ENCODE assay signal across 8 cellular contexts in the genomic region with DNA sequence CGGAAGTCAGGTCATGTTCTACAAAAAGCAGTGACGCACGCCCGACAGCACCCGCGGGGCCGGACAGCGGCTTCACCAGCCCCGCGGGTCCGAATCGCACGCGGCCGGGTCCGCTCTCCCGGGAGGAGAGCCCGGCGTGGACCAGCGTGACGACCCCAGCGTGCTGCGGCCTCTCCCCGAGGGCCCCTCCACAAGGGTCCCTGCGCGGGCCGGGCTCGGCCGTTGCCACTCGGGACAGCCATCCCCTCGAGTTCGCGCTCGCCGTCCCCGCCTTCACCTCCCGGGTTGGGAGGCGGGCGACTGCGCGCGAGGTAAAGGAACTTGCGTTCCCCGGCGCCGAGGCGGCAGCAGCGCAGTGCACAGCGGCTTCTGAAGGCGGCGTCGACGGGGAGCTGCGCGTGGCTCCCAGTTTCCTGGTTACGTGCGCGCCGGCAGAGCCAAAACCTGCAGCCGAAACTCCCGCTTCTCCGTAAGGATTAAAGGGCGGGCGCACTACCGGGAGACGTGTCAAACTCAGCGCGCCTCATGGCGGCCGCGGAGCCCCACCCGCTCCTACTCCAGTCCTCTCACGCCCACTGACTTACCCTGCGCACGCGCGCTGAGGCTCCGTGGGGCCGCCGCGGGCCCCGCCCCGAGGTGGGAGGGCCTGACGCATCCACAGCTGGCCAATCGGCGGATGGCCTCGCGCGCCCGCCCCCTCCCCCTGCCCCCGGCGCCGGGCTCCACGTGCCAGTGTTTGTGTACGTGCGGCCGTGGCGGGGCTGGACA. TPM values are rescaled to one million over a fixed set of nuclear protein-coding genes. Genes with fewer than 3 reads are reported as not detected.
DNase-seq lines count a peak whose midpoint lies in the region; ATAC-seq, FAIRE-seq and TF ChIP-seq lines count a peak whose summit lies in the region.

No MANE protein-coding gene starts in this region.

- H3K36me3 ChIP-seq in bronchial epithelial cell (ENCODE audit: control insufficient read depth, insufficient read depth, low read length) = no peaks in the 10 kb centered on the region

- ATAC-seq in GM18907 (IDR thresholded peaks at IDR 0.05; ENCODE audit: unreplicated experiment) = peak; percentile 81
- ATAC-seq in HG03139 (IDR thresholded peaks at IDR 0.05; ENCODE audit: unreplicated experiment) = peak; percentile 81

- H3K27ac ChIP-seq in AG04450 (ENCODE audit: low read depth, low read length) = peak overlapping the region; percentile 93

- TF ChIP-seq CTCF in AG04450 (IDR thresholded peaks at IDR 0.05; ENCODE audit: low read depth, low read length) = no peak
- TF ChIP-seq CTCF in WI38 (IDR thresholded peaks at IDR 0.05; ENCODE audit: low read depth, low read length) = no peak
- TF ChIP-seq CTCF in bronchial epithelial cell (IDR thresholded peaks at IDR 0.05; ENCODE audit: insufficient read depth, low read length, severe bottlenecking) = no peak

- no peaks in the 10 kb centered on the region for H3K9me3 ChIP-seq in AG04450 (ENCODE audit: control insufficient read depth, insufficient read depth, low read length)

- no peaks in the 10 kb centered on the region for H3K27me3 ChIP-seq in AG04450 (ENCODE audit: control insufficient read depth, insufficient read depth, low read length)
- no peaks in the 10 kb centered on the region for H3K27me3 ChIP-seq in bronchial epithelial cell (ENCODE audit: control insufficient read depth, insufficient read depth, low read length)

- CTCF ChIA-PET in AG04450 (lab: Charles Lee) = interaction anchor here (1.0 to 2.2 kb wide), 2 partner anchors 202 to 642 kb away, joined by 3 to 8 read pairs; no protein-coding TSS in a partner anchor

- DNase-seq in AG04450 (ENCODE audit: low read depth, low spot score) = peak; percentile 91
- peak; percentile 67 for DNase-seq in NCI-H2196 treated with DMSO at 0.1 percent for 48 hours (lab: John Stamatoyannopoulos, UW; ENCODE audit: unreplicated experiment)
- DNase-seq in bronchial epithelial cell (ENCODE audit: low read depth) = peak; percentile 95
- DNase-seq in inferior parietal cortex (ENCODE audit: extremely low spot score) = peak; percentile 98
- peak; percentile 89 for DNase-seq in smooth muscle cell of the brain vasculature (ENCODE audit: low read depth, low spot score)

- POLR2A ChIA-PET in AG04450 (lab: Yijun Ruan, JAX) = interaction anchor here (1.0 to 3.0 kb wide), 2 partner anchors 29 to 142 kb away, joined by 3 to 15 read pairs; partner anchors contain the start of gene UFSP2

- H3K4me3 ChIP-seq in AG04450 (ENCODE audit: low read depth, low read length) (peak overlapping the region; percentile 73), WI38 (ENCODE audit: low read depth, low read length) (peak overlapping the region; percentile 77), bronchial epithelial cell (ENCODE audit: low read depth, low read length) (peak overlapping the region; percentile 79)

- no peak for FAIRE-seq in bronchial epithelial cell (lab: Jason Lieb, UNC)

RNA-seq across cellular contexts. Expression of gene LRP2BP, which starts 0.4 kb away (rescaled TPM):
- 0.05 and 0.09 TPM in 2 replicates for polyA plus RNA-seq in AG04450 (2011; rRNA removed)
- 0.14 and 0.35 TPM in 2 replicates for polyA minus RNA-seq in AG04450 (2011; rRNA and poly(A)+ RNA removed)
- 0.53 and 0.64 TPM in 2 replicates for total RNA-seq in bronchial epithelial cell

RNA-seq across cellular contexts. Expression of gene ANKRD37, which starts 0.5 kb away (rescaled TPM):
- polyA plus RNA-seq in AG04450 (2011; rRNA removed) = 3.1 and 3.6 TPM in 2 replicates
- polyA minus RNA-seq in AG04450 (2011; rRNA and poly(A)+ RNA removed) = 1.3 and 2.3 TPM in 2 replicates
- total RNA-seq in bronchial epithelial cell = 8.4 and 8.6 TPM in 2 replicates

RNA-seq across cellular contexts. Expression of gene UFSP2, which starts 29.6 kb away (rescaled TPM):
- polyA plus RNA-seq in AG04450 (2011; rRNA removed) = 41.2 and 54.1 TPM in 2 replicates
- polyA minus RNA-seq in AG04450 (2011; rRNA and poly(A)+ RNA removed) = 37.4 and 41.1 TPM in 2 replicates
- total RNA-seq in bronchial epithelial cell = 27.4 and 29.2 TPM in 2 replicates

Comparison
In these comparisons a context has a peak if more than half of its experiments do, and no peak if none do; other contexts are left out.
1. Peak in every context shown above with its lines: DNase-seq, ATAC-seq, H3K4me3 ChIP-seq and H3K27ac ChIP-seq.